ENCODE assay signal across 26 cellular contexts in genomic region chr20:61849822-61850221, GRCh38.
"Had no signal": no experiment of that assay in that cellular context is flagged by ENCODE, and none has a peak within 500 bp of the region (broad histone marks: within the 10 kb centered on the region; RNA-seq: fewer than 3 reads in every experiment).

No MANE protein-coding gene starts in this region.

- H3K9me3 ChIP-seq: lower lobe of right lung, ovary, prostate gland, testis, thyroid gland, transverse colon, upper lobe of left lung had no signal

- DNase-seq: head of caudate nucleus; hippocampal formation; kidney glomerular epithelial cell; left cardiac atrium; mammary epithelial cell; mesendoderm; naive thymus-derived CD4-positive, alpha-beta T cell; nucleus accumbens; ovary; retina; stimulated activated CD4-positive, alpha-beta T cell treated with anti-CD3 and anti-CD28 coated beads, Interleukin-4, amount 100 ng/mL, for 24 hours; stimulated activated naive CD4-positive, alpha-beta T cell treated with Interleukin-2 at 50 U/mL for 16 hours; stimulated activated naive CD8-positive, alpha-beta T cell treated with anti-CD3 and anti-CD28 coated beads, Interleukin-15, amount 100 ng/mL, for 72 hours; substantia nigra; testis; thyroid gland; transverse colon had no signal

- H3K27me3 Mint-ChIP-seq: natural killer cell treated with Interleukin-12 subunit alpha and Interleukin-12 subunit beta and Interleukin-15 and Interleukin-18, amount 100 ng/mL, for 72 hours; stimulated activated naive CD8-positive, alpha-beta T cell treated with anti-CD3 and anti-CD28 coated beads, Interleukin-15, amount 100 ng/mL, for 72 hours had no signal

- H3K27me3 ChIP-seq: ovary, testis, thyroid gland, upper lobe of left lung had no signal

- H3K27ac ChIP-seq: lower lobe of right lung, ovary, prostate gland, skin epidermis, testis, thyroid gland, transverse colon, upper lobe of left lung had no signal

- H3K4me1 Mint-ChIP-seq: mesothelial cell of epicardium; naive thymus-derived CD4-positive, alpha-beta T cell; stimulated activated effector memory CD8-positive, alpha-beta T cell treated with anti-CD3 and anti-CD28 coated beads, Interleukin-12 subunit alpha, Interleukin-12 subunit beta, amount 100 ng/mL, for 72 hours; stimulated activated naive CD8-positive, alpha-beta T cell treated with anti-CD3 and anti-CD28 coated beads, Interleukin-15, amount 100 ng/mL, for 72 hours had no signal

- ATAC-seq: left cardiac atrium; left lobe of liver; lower lobe of right lung; naive thymus-derived CD4-positive, alpha-beta T cell; natural killer cell treated with Interleukin-12 subunit alpha and Interleukin-12 subunit beta and Interleukin-15 and Interleukin-18, amount 100 ng/mL, for 72 hours; sciatic nerve; stimulated activated effector memory CD8-positive, alpha-beta T cell treated with anti-CD3 and anti-CD28 coated beads, Interleukin-12 subunit alpha, Interleukin-12 subunit beta, amount 100 ng/mL, for 72 hours; stimulated activated naive CD8-positive, alpha-beta T cell treated with anti-CD3 and anti-CD28 coated beads, Interleukin-15, amount 100 ng/mL, for 72 hours had no signal

- H3K9me3 Mint-ChIP-seq: mesothelial cell of epicardium; natural killer cell treated with Interleukin-12 subunit alpha and Interleukin-12 subunit beta and Interleukin-15 and Interleukin-18, amount 100 ng/mL, for 72 hours; stimulated activated effector memory CD8-positive, alpha-beta T cell treated with anti-CD3 and anti-CD28 coated beads, Interleukin-12 subunit alpha, Interleukin-12 subunit beta, amount 100 ng/mL, for 72 hours; stimulated activated naive CD8-positive, alpha-beta T cell treated with anti-CD3 and anti-CD28 coated beads, Interleukin-15, amount 100 ng/mL, for 72 hours had no signal

- H3K4me3 ChIP-seq: lower lobe of right lung, ovary, prostate gland, skin epidermis, testis, thyroid gland, transverse colon, upper lobe of left lung had no signal

- H3K36me3 Mint-ChIP-seq: mesothelial cell of epicardium; naive thymus-derived CD4-positive, alpha-beta T cell; natural killer cell treated with Interleukin-12 subunit alpha and Interleukin-12 subunit beta and Interleukin-15 and Interleukin-18, amount 100 ng/mL, for 72 hours; stimulated activated effector memory CD8-positive, alpha-beta T cell treated with anti-CD3 and anti-CD28 coated beads, Interleukin-12 subunit alpha, Interleukin-12 subunit beta, amount 100 ng/mL, for 72 hours had no signal

- H3K4me1 ChIP-seq: lower lobe of right lung, prostate gland, testis, thyroid gland, transverse colon, upper lobe of left lung had no signal

- H3K27ac Mint-ChIP-seq: mesothelial cell of epicardium; naive thymus-derived CD4-positive, alpha-beta T cell; natural killer cell treated with Interleukin-12 subunit alpha and Interleukin-12 subunit beta and Interleukin-15 and Interleukin-18, amount 100 ng/mL, for 72 hours; stimulated activated effector memory CD8-positive, alpha-beta T cell treated with anti-CD3 and anti-CD28 coated beads, Interleukin-12 subunit alpha, Interleukin-12 subunit beta, amount 100 ng/mL, for 72 hours had no signal

- H3K4me3 Mint-ChIP-seq: mesothelial cell of epicardium; naive thymus-derived CD4-positive, alpha-beta T cell; natural killer cell treated with Interleukin-12 subunit alpha and Interleukin-12 subunit beta and Interleukin-15 and Interleukin-18, amount 100 ng/mL, for 72 hours; stimulated activated effector memory CD8-positive, alpha-beta T cell treated with anti-CD3 and anti-CD28 coated beads, Interleukin-12 subunit alpha, Interleukin-12 subunit beta, amount 100 ng/mL, for 72 hours; stimulated activated naive CD8-positive, alpha-beta T cell treated with anti-CD3 and anti-CD28 coated beads, Interleukin-15, amount 100 ng/mL, for 72 hours had no signal

- H3K36me3 ChIP-seq: lower lobe of right lung, ovary, prostate gland, thyroid gland, transverse colon, upper lobe of left lung had no signal
